21 cellular contexts compared by ENCODE assay signal in the genomic region with DNA sequence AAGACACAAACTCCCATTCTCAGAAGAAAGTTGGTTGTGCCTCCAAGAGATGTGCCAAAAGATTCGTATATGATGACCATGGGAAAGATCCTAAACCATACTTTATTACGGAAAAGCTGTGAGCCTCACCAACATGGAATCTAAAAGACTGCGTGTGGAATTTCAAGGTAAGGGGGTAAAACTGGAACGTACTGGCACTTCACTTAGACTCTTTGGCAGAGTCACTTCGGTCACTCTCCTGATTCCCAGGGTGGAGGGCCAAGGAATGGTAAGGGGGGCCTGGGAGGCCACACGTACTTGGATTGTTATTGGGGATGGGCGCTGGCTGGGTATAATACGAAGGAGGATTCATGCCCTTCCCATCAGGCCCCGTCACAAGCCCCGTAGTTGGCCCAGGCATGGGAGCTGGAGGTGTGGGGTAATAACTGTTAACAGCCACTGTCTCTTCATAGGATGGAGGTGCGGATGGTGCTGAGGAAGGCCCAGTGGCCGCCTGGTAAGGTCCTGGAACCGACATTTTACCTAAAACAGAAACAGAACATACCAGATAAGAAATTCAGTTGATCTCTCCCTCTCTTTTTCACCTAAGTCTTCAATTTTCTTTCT. TPM values are rescaled to one million over a fixed set of nuclear protein-coding genes. Genes with fewer than 3 reads are reported as not detected.
DNase-seq lines count a peak whose midpoint lies in the region; ATAC-seq lines count a peak whose summit lies in the region.
"Had no signal": no experiment of that assay in that cellular context is flagged by ENCODE, and none has a peak within 500 bp of the region (broad histone marks: within the 10 kb centered on the region; RNA-seq: fewer than 3 reads in every experiment).

No MANE protein-coding gene starts in this region.

- H3K4me1 ChIP-seq in CD4-positive, CD25-positive, alpha-beta regulatory T cell (ENCODE audit: control insufficient read depth, insufficient read depth, low read length, poor library complexity, severe bottlenecking), result peaks cover 54% of the 10 kb centered on the region
- H3K4me1 ChIP-seq: HAP-1 had no signal

- no peaks in the 10 kb centered on the region for H3K27me3 ChIP-seq in CD4-positive, CD25-positive, alpha-beta regulatory T cell (ENCODE audit: control insufficient read depth, insufficient read depth, low read length)

- peak; percentile 16 for DNase-seq in A172 (ENCODE audit: low spot score)
- DNase-seq in CD4-positive, CD25-positive, alpha-beta regulatory T cell, result no peak
- no peak for DNase-seq in memory B cell (ENCODE audit: low spot score in 2 of 2)
- no peak for DNase-seq in germinal center (ENCODE audit: low spot score)
- no peak for DNase-seq in GM19240 (ENCODE audit: insufficient read length, low spot score)
- no peak for DNase-seq in nucleus accumbens (lab: John Stamatoyannopoulos, UW)
- DNase-seq: activated CD4-positive, alpha-beta T cell treated with anti-CD3 and anti-CD28 coated beads, Interleukin-2, amount 50 U/mL, for 48 hours; activated effector memory CD4-positive, alpha-beta T cell treated with Interleukin-2 at 50 U/mL for 16 hours; AML-193; mucosa of descending colon; NCI-H2029; NCI-H446 treated with DMSO at 0.1 percent for 48 hours; RPMI8226 had no signal

- H3K4me1 Mint-ChIP-seq in CD4-positive, CD25-positive, alpha-beta regulatory T cell, result peaks cover 17 to 73% (median 36%) of the 10 kb centered on the region in 4 donors
- H3K4me1 Mint-ChIP-seq in activated T-helper 17 cell treated with anti-CD3 and anti-CD28 coated beads, Interleukin-2, amount 50 U/mL, for 72 hours, result peaks cover 13% of the 10 kb centered on the region
- peaks cover 6% of the 10 kb centered on the region for H3K4me1 Mint-ChIP-seq in memory B cell

- peak overlapping the region; percentile 91 to 99 (median 94) for H3K27ac Mint-ChIP-seq in CD4-positive, CD25-positive, alpha-beta regulatory T cell
- H3K27ac Mint-ChIP-seq in activated T-helper 17 cell treated with anti-CD3 and anti-CD28 coated beads, Interleukin-2, amount 50 U/mL, for 72 hours, result peak overlapping the region; percentile 69
- peak overlapping the region; percentile 19 for H3K27ac Mint-ChIP-seq in memory B cell

- no peak for ATAC-seq in CD4-positive, CD25-positive, alpha-beta regulatory T cell (ENCODE audit: low read depth in 2 of 2)
- ATAC-seq in activated T-helper 17 cell treated with anti-CD3 and anti-CD28 coated beads, Interleukin-2, amount 50 U/mL, for 72 hours (replicated peaks), result no peak
- no peak for ATAC-seq in memory B cell (ENCODE audit: low read depth)
- ATAC-seq: K562, left lobe of liver, mucosa of descending colon, SK-N-SH treated with all-trans-retinoic acid at 6 μM for 48 hours had no signal

- peak overlapping the region; percentile 63 for H3K27ac ChIP-seq in CD4-positive, CD25-positive, alpha-beta regulatory T cell (ENCODE audit: insufficient read depth, low read length, poor library complexity, severe bottlenecking)
- H3K27ac ChIP-seq: coronary artery, epithelial cell of prostate, HL-60 had no signal

- H3K36me3 ChIP-seq in CD4-positive, CD25-positive, alpha-beta regulatory T cell (ENCODE audit: control insufficient read depth, insufficient read depth, low read length), result peaks cover 59% of the 10 kb centered on the region
- H3K36me3 ChIP-seq: HAP-1 had no signal

- H3K4me3 Mint-ChIP-seq in CD4-positive, CD25-positive, alpha-beta regulatory T cell, result peak overlapping the region in 3 of 4 donors; percentile 64 to 78 (median 69)
- peak overlapping the region; percentile 22 for H3K4me3 Mint-ChIP-seq in activated T-helper 17 cell treated with anti-CD3 and anti-CD28 coated beads, Interleukin-2, amount 50 U/mL, for 72 hours
- H3K4me3 Mint-ChIP-seq in memory B cell, result no peak overlapping the region

- H3K4me3 ChIP-seq in CD4-positive, CD25-positive, alpha-beta regulatory T cell (ENCODE audit: low read depth, low read length), result peak overlapping the region; percentile 44
- H3K4me3 ChIP-seq: coronary artery, HAP-1, K562, mucosa of descending colon had no signal

- no peaks in the 10 kb centered on the region for H3K9me3 ChIP-seq in CD4-positive, CD25-positive, alpha-beta regulatory T cell (ENCODE audit: control insufficient read depth in 2 of 2, low read length in 2 of 2)

- H3K9me3 Mint-ChIP-seq in CD4-positive, CD25-positive, alpha-beta regulatory T cell, result peaks cover 0 to 6% (median 0%) of the 10 kb centered on the region in 7 donors
- H3K9me3 Mint-ChIP-seq in activated T-helper 17 cell treated with anti-CD3 and anti-CD28 coated beads, Interleukin-2, amount 50 U/mL, for 72 hours, result no peaks in the 10 kb centered on the region
- H3K9me3 Mint-ChIP-seq in memory B cell, result no peaks in the 10 kb centered on the region

- H3K36me3 Mint-ChIP-seq in CD4-positive, CD25-positive, alpha-beta regulatory T cell, result peaks cover 38% of the 10 kb centered on the region
- peaks cover 81% of the 10 kb centered on the region for H3K36me3 Mint-ChIP-seq in activated T-helper 17 cell treated with anti-CD3 and anti-CD28 coated beads, Interleukin-2, amount 50 U/mL, for 72 hours (ENCODE audit: low read depth)
- peaks cover 33% of the 10 kb centered on the region for H3K36me3 Mint-ChIP-seq in memory B cell

- peaks cover 6% of the 10 kb centered on the region for H3K27me3 Mint-ChIP-seq in CD4-positive, CD25-positive, alpha-beta regulatory T cell
- H3K27me3 Mint-ChIP-seq in activated T-helper 17 cell treated with anti-CD3 and anti-CD28 coated beads, Interleukin-2, amount 50 U/mL, for 72 hours, result no peaks in the 10 kb centered on the region
- no peaks in the 10 kb centered on the region for H3K27me3 Mint-ChIP-seq in memory B cell

RNA-seq across cellular contexts. Expression of a gene that starts 30.4 kb away (rescaled TPM):
- 30.1 and 38.4 TPM in 2 replicates for total RNA-seq in A172 (2014; rRNA removed; shearing (Covaris generic))
- total RNA-seq in CD4-positive, CD25-positive, alpha-beta regulatory T cell, result 281 TPM
- 100 to 1,000 TPM; 628 to 696 (median 645) TPM for polyA plus RNA-seq in CD4-positive, CD25-positive, alpha-beta regulatory T cell
- total RNA-seq in activated T-helper 17 cell treated with anti-CD3 and anti-CD28 coated beads, Interleukin-2, amount 50 U/mL, for 72 hours, result 10 to 100 TPM; 66.0 to 82.9 TPM

Comparison
In these comparisons a context has a peak if more than half of its experiments do, and no peak if none do; other contexts are left out.
1. H3K27ac Mint-ChIP-seq: peak in every context shown above with its lines; median percentile 94 in CD4-positive, CD25-positive, alpha-beta regulatory T cell; 69 in activated T-helper 17 cell treated with anti-CD3 and anti-CD28 coated beads, Interleukin-2, amount 50 U/mL, for 72 hours; 19 in memory B cell.